ENCODE assay signal across 24 cellular contexts in genomic region chrX:110257889-110258288, GRCh38. TPM values are rescaled to one million over a fixed set of nuclear protein-coding genes. Genes with fewer than 3 reads are reported as not detected.
A peak's percentile ranks its signal among the peaks of the same experiment; 100 is the strongest.
DNase-seq lines count a peak whose midpoint lies in the region; ATAC-seq, FAIRE-seq and TF ChIP-seq lines count a peak whose summit lies in the region.
"Had no signal": no experiment of that assay in that cellular context is flagged by ENCODE, and none has a peak within 500 bp of the region (broad histone marks: within the 10 kb centered on the region; RNA-seq: fewer than 3 reads in every experiment).

No MANE protein-coding gene starts in this region.

- H3K4me3 ChIP-seq in A549 (no peak overlapping the region), mesendoderm (ENCODE audit: low read length) (no peak overlapping the region)
- H3K4me3 ChIP-seq: BLaER1, PC-9, SJCRH30 had no signal

- no peak for TF ChIP-seq POLR2A in A549 (IDR thresholded peaks at IDR 0.05; ENCODE audit: low read length)

- no peak for TF ChIP-seq RAD21 in A549 (conservative IDR thresholded peaks at IDR 0.05 in 1 of 2, IDR thresholded peaks at IDR 0.05 in 1 of 2)

- H2BK120ac ChIP-seq in H9 (ENCODE audit: low read depth, low read length, poor library complexity, severe bottlenecking) (no peak overlapping the region), mesendoderm (ENCODE audit: low read depth, low read length) (no peak overlapping the region)

- H3K56ac ChIP-seq in H9 (ENCODE audit: insufficient read length, low read depth, low read length) (no peak overlapping the region), mesendoderm (ENCODE audit: low read length) (no peak overlapping the region)

- H4K91ac ChIP-seq in H9 (ENCODE audit: insufficient read length, low read depth, low read length): no peak overlapping the region

- H2AFZ ChIP-seq in H9 (ENCODE audit: low read length): no peak overlapping the region
- H2AFZ ChIP-seq: PC-9 had no signal

- 62% methylated on average over 1 of the region's 1 CpG for WGBS in A549 (ENCODE audit: missing lambda C conversion rate)
- no CpG with 5 or more reads among the region's 1 CpG for WGBS in H9 (ENCODE audit: extremely low coverage, insufficient read length, low lambda C conversion rate)
- no CpG with 5 or more reads among the region's 1 CpG for WGBS in mesendoderm (ENCODE audit: extremely low coverage, insufficient coverage, low lambda C conversion rate)

- H3K27me3 Mint-ChIP-seq in H9 (ENCODE audit: low read depth): no peaks in the 10 kb centered on the region
- no peaks in the 10 kb centered on the region for H3K27me3 Mint-ChIP-seq in activated T-helper 2 cell treated with anti-CD3 and anti-CD28 coated beads, Interferon-gamma antibody, Interleukin-2, Interleukin-4, amounts not matched to agents 10 μg/mL and 5 μg/mL and 100 μg/mL, durations not matched to agents 14 hours and 24 hours and 36 hours (ENCODE audit: low read depth)
- H3K27me3 Mint-ChIP-seq: CD4-positive, CD25-positive, alpha-beta regulatory T cell had no signal

- H4K20me1 ChIP-seq in H9 (ENCODE audit: control insufficient read depth, insufficient read depth, insufficient read length): no peaks in the 10 kb centered on the region

- no peak for DNase-seq in A549 (ENCODE audit: low read depth in 1 of 2, low spot score in 1 of 2)
- no peak for DNase-seq in H9
- DNase-seq in NCI-H69 (lab: John Stamatoyannopoulos, UW): peak; percentile 42
- DNase-seq in mesendoderm: peak; percentile 56
- no peak for DNase-seq in UCSD-AML1 (lab: John Stamatoyannopoulos, UW; ENCODE audit: unreplicated experiment)
- DNase-seq in NCI-H1417 treated with DMSO at 0.1 percent for 48 hours (lab: John Stamatoyannopoulos, UW): no peak
- DNase-seq in activated T-helper 2 cell treated with anti-CD3 and anti-CD28 coated beads, Interferon-gamma antibody, Interleukin-2, Interleukin-4, amounts not matched to agents 10 μg/mL and 5 μg/mL and 100 μg/mL, durations not matched to agents 14 hours and 24 hours and 36 hours (ENCODE audit: low spot score): no peak
- DNase-seq: CD4-positive, CD25-positive, alpha-beta regulatory T cell; Karpas-422; NCI-H1092 treated with DMSO at 0.1 percent for 48 hours; NCI-H1436 treated with DMSO at 0.1 percent for 48 hours; NCI-H2029; NCI-H446 treated with DMSO at 0.1 percent for 48 hours; NCI-H526; PC-9; SJCRH30 had no signal

- no peak overlapping the region for H3K9ac ChIP-seq in H9 (ENCODE audit: extremely low read depth, insufficient read length, low read length)
- H3K9ac ChIP-seq in mesendoderm (ENCODE audit: low read length): no peak overlapping the region
- H3K9ac ChIP-seq: BLaER1 had no signal

- H3K9me3 ChIP-seq in A549 (no peaks in the 10 kb centered on the region), H9 (ENCODE audit: control insufficient read depth, low read depth, low read length) (no peaks in the 10 kb centered on the region)
- H3K9me3 ChIP-seq: BLaER1, SJCRH30 had no signal

- CTCF ChIA-PET in A549 (lab: Yijun Ruan, JAX): no interaction called here

- H3T11ph ChIP-seq in H9 (ENCODE audit: low read length): no peak overlapping the region

- H2BK5ac ChIP-seq in H9 (ENCODE audit: insufficient read length, low read length) (no peak overlapping the region), mesendoderm (ENCODE audit: low read length) (no peak overlapping the region)

- TF ChIP-seq CTCF in A549 (IDR thresholded peaks at IDR 0.05) (no peak), H9 (conservative IDR thresholded peaks at IDR 0.05) (no peak)

- no peak overlapping the region for H4K5ac ChIP-seq in H9 (ENCODE audit: insufficient read length, low read depth, low read length)
- no peak overlapping the region for H4K5ac ChIP-seq in mesendoderm (ENCODE audit: low read length)

- no peak overlapping the region for H3K14ac ChIP-seq in H9 (ENCODE audit: insufficient read depth, low read length)

- H3K18ac ChIP-seq in H9 (ENCODE audit: insufficient read length, low read depth, low read length): no peak overlapping the region
- no peak overlapping the region for H3K18ac ChIP-seq in mesendoderm (ENCODE audit: low read length)

- H3K9me3 Mint-ChIP-seq in H9: no peaks in the 10 kb centered on the region
- no peaks in the 10 kb centered on the region for H3K9me3 Mint-ChIP-seq in activated T-helper 2 cell treated with anti-CD3 and anti-CD28 coated beads, Interferon-gamma antibody, Interleukin-2, Interleukin-4, amounts not matched to agents 10 μg/mL and 5 μg/mL and 100 μg/mL, durations not matched to agents 14 hours and 24 hours and 36 hours

- no peak for TF ChIP-seq EP300 in A549 (IDR thresholded peaks at IDR 0.05)

- no peaks in the 10 kb centered on the region for H3K23me2 ChIP-seq in H9 (ENCODE audit: insufficient read length, low read depth, low read length, poor library complexity, severe bottlenecking)

- H3K4me2 ChIP-seq in A549 (no peak overlapping the region), H9 (ENCODE audit: insufficient read depth, insufficient read length, low read length) (no peak overlapping the region), mesendoderm (ENCODE audit: low read length) (no peak overlapping the region)
- H3K4me2 ChIP-seq: BLaER1, PC-9 had no signal

- no peak overlapping the region for H2BK12ac ChIP-seq in H9 (ENCODE audit: insufficient read length, low read depth, low read length)

- intact Hi-C loops in activated T-helper 2 cell treated with anti-CD3 and anti-CD28 coated beads, Interferon-gamma antibody, Interleukin-2, Interleukin-4, amounts not matched to agents 10 μg/mL and 5 μg/mL and 100 μg/mL, durations not matched to agents 14 hours and 24 hours and 36 hours (cut with micrococcal nuclease): no loop called here

- no peak overlapping the region for H3K23ac ChIP-seq in H9 (ENCODE audit: insufficient read length, low read depth, low read length)
- H3K23ac ChIP-seq in mesendoderm (ENCODE audit: low read length): no peak overlapping the region

- no peak overlapping the region for H3K4me3 Mint-ChIP-seq in H9
- H3K4me3 Mint-ChIP-seq in activated T-helper 2 cell treated with anti-CD3 and anti-CD28 coated beads, Interferon-gamma antibody, Interleukin-2, Interleukin-4, amounts not matched to agents 10 μg/mL and 5 μg/mL and 100 μg/mL, durations not matched to agents 14 hours and 24 hours and 36 hours (ENCODE audit: low read depth): no peak overlapping the region
- H3K4me3 Mint-ChIP-seq: CD4-positive, CD25-positive, alpha-beta regulatory T cell had no signal

- H3K4ac ChIP-seq in H9 (ENCODE audit: low read depth, low read length) (no peak overlapping the region), mesendoderm (ENCODE audit: low read depth, low read length) (no peak overlapping the region)

- H2BK15ac ChIP-seq in H9 (ENCODE audit: low read depth, low read length) (no peak overlapping the region), mesendoderm (replicated peaks; ENCODE audit: low read depth) (no peak overlapping the region)

- H3K27ac ChIP-seq in A549: no peak overlapping the region
- no peak overlapping the region for H3K27ac ChIP-seq in H9 (ENCODE audit: insufficient read length, low read depth, low read length)
- no peak overlapping the region for H3K27ac ChIP-seq in mesendoderm (ENCODE audit: low read depth, low read length)
- H3K27ac ChIP-seq: 22Rv1, BLaER1, HL-60, PC-9, SJCRH30 had no signal

- H3K4me1 ChIP-seq in A549: peaks cover 7% of the 10 kb centered on the region; the same call in 1 of the 3 replicates
- peaks cover 7% of the 10 kb centered on the region for H3K4me1 ChIP-seq in H9 (ENCODE audit: insufficient read depth, low read length)
- H3K4me1 ChIP-seq in mesendoderm (ENCODE audit: control insufficient read depth, low read depth, low read length): no peaks in the 10 kb centered on the region
- H3K4me1 ChIP-seq: BLaER1, SJCRH30 had no signal

- no peak overlapping the region for H2AK5ac ChIP-seq in H9 (ENCODE audit: insufficient read length, low read length)
- no peak overlapping the region for H2AK5ac ChIP-seq in mesendoderm (ENCODE audit: low read length)

- no peak overlapping the region for H2BK20ac ChIP-seq in H9 (ENCODE audit: low read depth, low read length, poor library complexity, severe bottlenecking)

- peaks cover 37 to 41% of the 10 kb centered on the region in 2 experiments for H3K4me1 Mint-ChIP-seq in H9
- H3K4me1 Mint-ChIP-seq in activated T-helper 2 cell treated with anti-CD3 and anti-CD28 coated beads, Interferon-gamma antibody, Interleukin-2, Interleukin-4, amounts not matched to agents 10 μg/mL and 5 μg/mL and 100 μg/mL, durations not matched to agents 14 hours and 24 hours and 36 hours (ENCODE audit: low read depth): peaks cover 3% of the 10 kb centered on the region

- no peaks in the 10 kb centered on the region for H3K27me3 ChIP-seq in H9 (ENCODE audit: insufficient read depth, low read length)
- no peaks in the 10 kb centered on the region for H3K27me3 ChIP-seq in mesendoderm (ENCODE audit: insufficient read depth, low read length, poor library complexity)
- H3K27me3 ChIP-seq: SJCRH30 had no signal

- H3K27ac Mint-ChIP-seq in H9: peak overlapping the region in 2 of 3 experiments; percentile 72 to 87; a peak in 2 of 7 replicates
- no peak overlapping the region for H3K27ac Mint-ChIP-seq in activated T-helper 2 cell treated with anti-CD3 and anti-CD28 coated beads, Interferon-gamma antibody, Interleukin-2, Interleukin-4, amounts not matched to agents 10 μg/mL and 5 μg/mL and 100 μg/mL, durations not matched to agents 14 hours and 24 hours and 36 hours
- H3K27ac Mint-ChIP-seq: CD4-positive, CD25-positive, alpha-beta regulatory T cell had no signal

- POLR2A ChIA-PET in A549 (lab: Yijun Ruan, JAX): no interaction called here

- no peak for ATAC-seq in A549
- ATAC-seq: HepG2, Right ventricle myocardium inferior, SK-N-SH treated with all-trans-retinoic acid at 6 μM for 48 hours had no signal

- H3K36me3 ChIP-seq in mesendoderm (ENCODE audit: control insufficient read depth, insufficient read depth, low read length): no peaks in the 10 kb centered on the region
- H3K36me3 ChIP-seq: BLaER1, SJCRH30 had no signal

- FAIRE-seq in A549 (lab: Jason Lieb, UNC): peak; percentile 99
- FAIRE-seq: GM12892, GM19239 had no signal

- H3K79me1 ChIP-seq in H9 (ENCODE audit: insufficient read depth, low read depth, low read length, poor library complexity, severe bottlenecking): no peaks in the 10 kb centered on the region
- no peaks in the 10 kb centered on the region for H3K79me1 ChIP-seq in mesendoderm (ENCODE audit: low read length)

- peaks cover 0 to 4% (median 4%) of the 10 kb centered on the region in 3 experiments; a peak in 4 of 7 replicates for H3K36me3 Mint-ChIP-seq in H9 (ENCODE audit: insufficient read depth in 1 of 3, low read depth in 3 of 3)
- H3K36me3 Mint-ChIP-seq in activated T-helper 2 cell treated with anti-CD3 and anti-CD28 coated beads, Interferon-gamma antibody, Interleukin-2, Interleukin-4, amounts not matched to agents 10 μg/mL and 5 μg/mL and 100 μg/mL, durations not matched to agents 14 hours and 24 hours and 36 hours (ENCODE audit: low read depth): peaks cover 9% of the 10 kb centered on the region

- H3K79me2 ChIP-seq in H9 (ENCODE audit: insufficient read depth, low read length): peaks cover 2% of the 10 kb centered on the region; the same call in 1 of the 2 replicates
- no peaks in the 10 kb centered on the region for H3K79me2 ChIP-seq in mesendoderm (ENCODE audit: control insufficient read depth, insufficient read depth, low read length)

- H4K8ac ChIP-seq in H9 (replicated peaks; ENCODE audit: insufficient read length, low read depth, low read length) (no peak overlapping the region), mesendoderm (ENCODE audit: low read depth, low read length) (no peak overlapping the region)

RNA-seq across cellular contexts. Expression of gene AMMECR1, which starts 60.0 kb away (rescaled TPM):
- 12.6 and 13.7 TPM in 2 replicates for polyA plus RNA-seq in A549 (2011; rRNA removed)
- 3.9 and 4.2 TPM in 2 replicates for polyA plus RNA-seq in A549 (2012; cell fraction: cytosol; rRNA removed)
- 4.0 and 4.4 TPM in 2 replicates for polyA plus RNA-seq in A549 (2012; cell fraction: nucleus; rRNA removed)
- polyA plus RNA-seq in A549 (2017; fragmentation: RNase III; extraction: RNeasy Plus Mini Kit Qiagen cat#74134 plus additional on column Dnase treatment): 7.9 to 8.9 TPM (median 8.1 TPM) in 3 replicates
- polyA minus RNA-seq in A549 (2011; rRNA and poly(A)+ RNA removed): 5.2 and 9.6 TPM in 2 replicates
- 27.9 and 28.5 TPM in 2 replicates for total RNA-seq in H9 (2021)
- polyA plus RNA-seq in mesendoderm (2013, experiment 1 of 2): 12.8 TPM
- polyA plus RNA-seq in mesendoderm (2013, experiment 2 of 2): 13.0 TPM
- 10.6 and 12.3 TPM in 2 replicates for total RNA-seq in activated T-helper 2 cell treated with anti-CD3 and anti-CD28 coated beads, Interferon-gamma antibody, Interleukin-2, Interleukin-4, amounts not matched to agents 10 μg/mL and 5 μg/mL and 100 μg/mL, durations not matched to agents 14 hours and 24 hours and 36 hours

Comparison
In these comparisons a context has a peak if more than half of its experiments do, and no peak if none do; other contexts are left out.
1. DNase-seq: peak in NCI-H69 (single experiment) and mesendoderm (single experiment); none in A549 (0 of 2), H9 (single experiment), UCSD-AML1 (single experiment), NCI-H1417 treated with DMSO at 0.1 percent for 48 hours (single experiment) and activated T-helper 2 cell treated with anti-CD3 and anti-CD28 coated beads, Interferon-gamma antibody, Interleukin-2, Interleukin-4, amounts not matched to agents 10 μg/mL and 5 μg/mL and 100 μg/mL, durations not matched to agents 14 hours and 24 hours and 36 hours (single experiment).